1 cellular context compared by ENCODE assay signal in genomic region chr20:45827030-45827652, GRCh38.
TF ChIP-seq lines count a peak whose summit lies in the region.

TNNC2 (minus strand) TSS chr20:45827312; CDS start chr20:45827248, 64 bp downstream.

TF ChIP-seq in WTC11, 78 proteins besides CTCF, POLR2A, EP300 and RAD21 (continued from another document):
- TF ChIP-seq ARID4B (CRISPR knock-in tag; IDR thresholded peaks at IDR 0.05; ENCODE audit: borderline replicate concordance) (no peak), TP53 (CRISPR knock-in tag; IDR thresholded peaks at IDR 0.05) (no peak), GRHL2 (CRISPR knock-in tag; IDR thresholded peaks at IDR 0.05; ENCODE audit: insufficient replicate concordance, severe bottlenecking) (no peak), STAT6 (CRISPR knock-in tag; conservative IDR thresholded peaks at IDR 0.05; ENCODE audit: low read depth) (no peak), CREB1 (CRISPR knock-in tag; IDR thresholded peaks at IDR 0.05) (no peak), FOXP4 (CRISPR knock-in tag; IDR thresholded peaks at IDR 0.05) (no peak), NFYB (CRISPR knock-in tag; conservative IDR thresholded peaks at IDR 0.05; ENCODE audit: low read depth) (no peak)
